Comparison of ENCODE assay signal across 8 cellular contexts in genomic region chr22:36385491-36386350, GRCh38. TPM values are rescaled to one million over a fixed set of nuclear protein-coding genes. Genes with fewer than 3 reads are reported as not detected.
DNase-seq lines count a peak whose midpoint lies in the region; ATAC-seq and TF ChIP-seq lines count a peak whose summit lies in the region.

No MANE protein-coding gene starts in this region.

- no peaks in the 10 kb centered on the region for H3K9me3 ChIP-seq in Caco-2
- H3K9me3 ChIP-seq in endodermal cell (ENCODE audit: control insufficient read depth, low read length): no peaks in the 10 kb centered on the region
- no peaks in the 10 kb centered on the region for H3K9me3 ChIP-seq in transverse colon

- no peaks in the 10 kb centered on the region for H3K27me3 ChIP-seq in Caco-2 (replicated peaks; ENCODE audit: control insufficient read depth, insufficient read depth, low read length)
- no peaks in the 10 kb centered on the region for H3K27me3 ChIP-seq in endodermal cell (ENCODE audit: control insufficient read depth, insufficient read depth, low read length, poor library complexity, severe bottlenecking)
- no peaks in the 10 kb centered on the region for H3K27me3 ChIP-seq in transverse colon

- no peaks in the 10 kb centered on the region for H3K9me3 Mint-ChIP-seq in Caco-2 (ENCODE audit: unreplicated experiment)
- H3K9me3 Mint-ChIP-seq in activated CD4-positive, alpha-beta memory T cell treated with anti-CD3 and anti-CD28 coated beads for 36 hours: no peaks in the 10 kb centered on the region
- H3K9me3 Mint-ChIP-seq in endodermal cell: no peaks in the 10 kb centered on the region
- no peaks in the 10 kb centered on the region for H3K9me3 Mint-ChIP-seq in natural killer cell

- no peaks in the 10 kb centered on the region; the same call in 1 of the 2 replicates for H3K36me3 ChIP-seq in Caco-2 (ENCODE audit: control insufficient read depth, insufficient read depth, low read length)
- H3K36me3 ChIP-seq in endodermal cell (ENCODE audit: control insufficient read depth, insufficient read depth, low read length): peaks cover 42% of the 10 kb centered on the region
- H3K36me3 ChIP-seq in transverse colon: no peaks in the 10 kb centered on the region

- intact Hi-C loops in Caco-2 (cut with micrococcal nuclease; ENCODE audit: unreplicated experiment) (loop anchor here (1.0 kb wide), 1 partner anchor 17 kb away; no protein-coding TSS in a partner anchor), natural killer cell (cut with micrococcal nuclease) (loop anchor here (1.0 to 5.0 kb wide), 5 partner anchors 8 to 87 kb away; no protein-coding TSS in a partner anchor), transverse colon (cut with DNase I; ENCODE audit: low total_unique reads) (loop anchor here (2.0 to 5.0 kb wide), 2 partner anchors 67 to 85 kb away; no protein-coding TSS in a partner anchor)
- intact Hi-C loops in activated CD4-positive, alpha-beta memory T cell treated with anti-CD3 and anti-CD28 coated beads for 36 hours (cut with micrococcal nuclease): loop anchor here (1.0 kb wide), 4 partner anchors 8 to 53 kb away; no protein-coding TSS in a partner anchor

- TF ChIP-seq EP300 in transverse colon (IDR thresholded peaks at IDR 0.05; ENCODE audit: low read depth): no peak

- TF ChIP-seq CTCF in Caco-2 (IDR thresholded peaks at IDR 0.05; ENCODE audit: insufficient read depth in 1 of 2, low read depth in 1 of 2, low read length in 1 of 2, severe bottlenecking in 1 of 2, unreplicated experiment in 1 of 2) (no peak), endodermal cell (conservative IDR thresholded peaks at IDR 0.05) (no peak), natural killer cell (IDR thresholded peaks at IDR 0.05) (no peak), transverse colon (IDR thresholded peaks at IDR 0.05) (no peak)

- in situ Hi-C loops in transverse colon (cut with MboI; ENCODE audit: low pct_ligation_motif_present in 1 of 4, low pct_unique_long_range_greater_than_20kb in 1 of 4, low sequenced_read_pairs in 3 of 4): loop anchor here in 1 of 4 donors (10.0 kb wide), 1 partner anchor 69 kb away; no protein-coding TSS in a partner anchor

- H3K4me3 Mint-ChIP-seq in Caco-2 (ENCODE audit: unreplicated experiment) (peak overlapping the region; percentile 94), endodermal cell (peak overlapping the region; percentile 84), natural killer cell (peak overlapping the region; percentile 96)
- H3K4me3 Mint-ChIP-seq in activated CD4-positive, alpha-beta memory T cell treated with anti-CD3 and anti-CD28 coated beads for 36 hours: peak overlapping the region; percentile 93

- peaks cover 14% of the 10 kb centered on the region for H3K4me1 Mint-ChIP-seq in Caco-2 (ENCODE audit: low read depth, unreplicated experiment)
- H3K4me1 Mint-ChIP-seq in activated CD4-positive, alpha-beta memory T cell treated with anti-CD3 and anti-CD28 coated beads for 36 hours (ENCODE audit: low read depth): peaks cover 52% of the 10 kb centered on the region
- peaks cover 20% of the 10 kb centered on the region for H3K4me1 Mint-ChIP-seq in endodermal cell
- peaks cover 48 to 49% of the 10 kb centered on the region in 2 donors for H3K4me1 Mint-ChIP-seq in natural killer cell

- DNase-seq in Caco-2 (peak in 1 of 2 experiments; percentile 48), NAMALWA (ENCODE audit: low spot score) (peak; percentile 59), endodermal cell (no peak), natural killer cell (peak; percentile 50), transverse colon (peak; percentile 61), SK-N-DZ (ENCODE audit: low spot score) (no peak)
- peak; percentile 88 for DNase-seq in activated CD4-positive, alpha-beta memory T cell treated with anti-CD3 and anti-CD28 coated beads for 36 hours

- H3K27ac Mint-ChIP-seq in Caco-2 (ENCODE audit: unreplicated experiment) (peak overlapping the region; percentile 81), endodermal cell (peak overlapping the region; percentile 87), natural killer cell (peak overlapping the region; percentile 97)
- peak overlapping the region; percentile 97 for H3K27ac Mint-ChIP-seq in activated CD4-positive, alpha-beta memory T cell treated with anti-CD3 and anti-CD28 coated beads for 36 hours

- no peak for TF ChIP-seq POLR2A in transverse colon (IDR thresholded peaks at IDR 0.05)

- H3K36me3 Mint-ChIP-seq in Caco-2 (ENCODE audit: insufficient read depth, unreplicated experiment): peaks cover 69% of the 10 kb centered on the region
- peaks cover 42% of the 10 kb centered on the region for H3K36me3 Mint-ChIP-seq in activated CD4-positive, alpha-beta memory T cell treated with anti-CD3 and anti-CD28 coated beads for 36 hours
- H3K36me3 Mint-ChIP-seq in endodermal cell (ENCODE audit: low read depth): peaks cover 17% of the 10 kb centered on the region
- no peaks in the 10 kb centered on the region for H3K36me3 Mint-ChIP-seq in natural killer cell

- 23 to 26% methylated on average over 8 to 12 of the region's 12 CpGs for WGBS in endodermal cell (ENCODE audit: insufficient coverage in 1 of 2, insufficient read length in 1 of 2), 2 experiments
- WGBS in transverse colon (ENCODE audit: low coverage in 1 of 2), 2 donors: 0% methylated on average over 3 to 12 of the region's 12 CpGs

- H3K4me3 ChIP-seq in Caco-2 (ENCODE audit: low read depth, low read length) (peak overlapping the region; percentile 98), endodermal cell (ENCODE audit: low read length) (peak overlapping the region; percentile 96), transverse colon (peak overlapping the region; percentile 53 to 99 (median 94))

- peak overlapping the region; percentile 88 for H3K27ac ChIP-seq in endodermal cell (ENCODE audit: low read depth, low read length)
- H3K27ac ChIP-seq in transverse colon: peak overlapping the region; percentile 96 to 100 (median 98)

- CTCF ChIA-PET in Caco-2 (lab: Charles Lee): interaction anchor here (1.3 kb wide), 1 partner anchor 85 kb away, joined by 4 read pairs; no protein-coding TSS in a partner anchor
- CTCF ChIA-PET in activated CD4-positive, alpha-beta memory T cell treated with anti-CD3 and anti-CD28 coated beads for 36 hours (lab: Charles Lee): interaction anchor here (1.0 to 5.0 kb wide), 13 partner anchors 9 to 99 kb away, joined by 3 to 34 read pairs (median 4); no protein-coding TSS in a partner anchor

- peak in 1 of 3 donors; percentile 19 for ATAC-seq in natural killer cell
- ATAC-seq in HG03439 (IDR thresholded peaks at IDR 0.05; ENCODE audit: unreplicated experiment): no peak

- BruUV-seq in Caco-2 (replicated peaks; lab: Mats Ljungman, UMichigan): TSS peak; percentile 39

- H3K27me3 Mint-ChIP-seq in Caco-2 (ENCODE audit: insufficient read depth, unreplicated experiment) (no peaks in the 10 kb centered on the region), endodermal cell (ENCODE audit: insufficient read depth) (no peaks in the 10 kb centered on the region), natural killer cell (ENCODE audit: low read depth in 2 of 2) (no peaks in the 10 kb centered on the region)
- no peaks in the 10 kb centered on the region for H3K27me3 Mint-ChIP-seq in activated CD4-positive, alpha-beta memory T cell treated with anti-CD3 and anti-CD28 coated beads for 36 hours

- H3K4me1 ChIP-seq in Caco-2: peaks cover 21% of the 10 kb centered on the region
- H3K4me1 ChIP-seq in endodermal cell (ENCODE audit: control insufficient read depth, insufficient read depth, low read length): peaks cover 8% of the 10 kb centered on the region
- H3K4me1 ChIP-seq in transverse colon: peaks cover 26 to 72% (median 55%) of the 10 kb centered on the region in 4 donors

- peak overlapping the region; percentile 83 for H3K9ac ChIP-seq in endodermal cell (ENCODE audit: extremely low read depth, low read length, poor library complexity, severe bottlenecking)

- POLR2A ChIA-PET in Caco-2 (lab: Charles Lee): interaction anchor here (0.5 to 0.6 kb wide), 2 partner anchors 66 to 144 kb away, joined by 6 to 8 read pairs; no protein-coding TSS in a partner anchor
- POLR2A ChIA-PET in activated CD4-positive, alpha-beta memory T cell treated with anti-CD3 and anti-CD28 coated beads for 36 hours (lab: Charles Lee): interaction anchor here (0.7 to 4.3 kb wide), 9 partner anchors 7 to 87 kb away, joined by 3 to 39 read pairs (median 4); no protein-coding TSS in a partner anchor

RNA-seq across cellular contexts. Expression of gene MYH9, which starts 2.0 kb away (rescaled TPM):
- total RNA-seq in Caco-2 (2022) (513 and 539 TPM in 2 replicates), endodermal cell (100 to 1,000 TPM; 270 to 288 TPM), natural killer cell (1,000 to 10,000 TPM in 1 of 3 donors, 100 to 1,000 TPM in 2; 803 to 1,038 (median 808) TPM), transverse colon (100 to 1,000 TPM; 385 to 511 (median 460) TPM)
- total RNA-seq in activated CD4-positive, alpha-beta memory T cell treated with anti-CD3 and anti-CD28 coated beads for 36 hours: 100 to 1,000 TPM; 712 to 720 TPM
- polyA plus RNA-seq in endodermal cell (2013, experiment 1 of 2): 131 TPM
- polyA plus RNA-seq in endodermal cell (2013, experiment 2 of 2): 136 TPM
- polyA plus RNA-seq in SK-N-DZ (2014; cell fraction: cytosol; rRNA removed): 23.5 and 30.9 TPM in 2 replicates
- polyA plus RNA-seq in SK-N-DZ (2014; cell fraction: nucleus; rRNA removed): 19.9 and 23.2 TPM in 2 replicates

Comparison
In these comparisons a context has a peak if more than half of its experiments do, and no peak if none do; other contexts are left out.
1. DNase-seq: peak in NAMALWA (single experiment), activated CD4-positive, alpha-beta memory T cell treated with anti-CD3 and anti-CD28 coated beads for 36 hours (single experiment), natural killer cell (single experiment) and transverse colon (single experiment); none in endodermal cell (single experiment) and SK-N-DZ (single experiment).
2. Peak in every context shown above with its lines, with median percentiles within 50 percentile points of each other: H3K4me3 ChIP-seq, H3K27ac Mint-ChIP-seq and H3K4me3 Mint-ChIP-seq.